ENCODE assay signal across 8 cellular contexts in genomic region chr4:3292571-3293409, GRCh38. TPM values are rescaled to one million over a fixed set of nuclear protein-coding genes. Genes with fewer than 3 reads are reported as not detected.
DNase-seq lines count a peak whose midpoint lies in the region; ATAC-seq and TF ChIP-seq lines count a peak whose summit lies in the region.

TSS of gene RGS12 (plus strand) at chr4:3293021. CDS start at chr4:3316171, 23,150 bp downstream.

- H3K9ac ChIP-seq in muscle layer of colon (ENCODE audit: low read length): peak within 1 kb of the TSS; percentile 91

- H3K4me1 ChIP-seq in PC-9 (replicated peaks; ENCODE audit: insufficient read depth): peaks cover 9% of the 10 kb centered on the region
- H3K4me1 ChIP-seq in muscle layer of colon (ENCODE audit: insufficient read depth, low read length): peaks cover 18% of the 10 kb centered on the region

- H3K4me2 ChIP-seq in PC-9: peak within 1 kb of the TSS; percentile 93

- H3K9me3 ChIP-seq in PC-9 (ENCODE audit: insufficient read depth, low read depth) (no peaks in the 10 kb centered on the region), muscle layer of colon (ENCODE audit: low read length) (no peaks in the 10 kb centered on the region)

- peak within 1 kb of the TSS; percentile 83 for H2AFZ ChIP-seq in PC-9

- BruUV-seq in PC-9 (replicated peaks; lab: Mats Ljungman, UMichigan): no TSS peak

- H4K20me1 ChIP-seq in PC-9 (ENCODE audit: insufficient read depth): no peaks in the 10 kb centered on the region

- DNase-seq in CMK (ENCODE audit: low read depth) (peak; percentile 74), HuH-7 (ENCODE audit: low spot score) (peak; percentile 99), PC-9 (peak; percentile 74 to 95)
- DNase-seq in activated T-cell treated with anti-CD3 and anti-CD28 coated beads, Interleukin-2, amount 50 U/mL, for 48 hours: peak; percentile 93 to 96
- DNase-seq in stimulated activated CD8-positive, alpha-beta memory T cell treated with anti-CD3 and anti-CD28 coated beads, Interleukin-4, amount 100 ng/mL, for 48 hours: peak; percentile 92

- intact Hi-C loops in PC-9 (cut with micrococcal nuclease; ENCODE audit: unreplicated experiment): loop anchor here (10.0 kb wide), 1 partner anchor 192 kb away; no protein-coding TSS in a partner anchor

- peaks cover 12% of the 10 kb centered on the region for H3F3A ChIP-seq in PC-9 (ENCODE audit: insufficient read depth, low read depth)

- H3K27me3 ChIP-seq in PC-9 (ENCODE audit: insufficient read depth, low read depth): no peaks in the 10 kb centered on the region
- peaks cover 0 to 3% of the 10 kb centered on the region in 2 donors for H3K27me3 ChIP-seq in muscle layer of colon (ENCODE audit: control insufficient read depth in 1 of 2, insufficient read depth in 2 of 2, low read length in 2 of 2)

- no peaks in the 10 kb centered on the region for H3K36me3 ChIP-seq in PC-9 (ENCODE audit: low read depth)
- H3K36me3 ChIP-seq in muscle layer of colon (ENCODE audit: insufficient read depth, low read length): no peaks in the 10 kb centered on the region

- TF ChIP-seq CTCF in PC-9 (conservative IDR thresholded peaks at IDR 0.05): no peak

- H3K9me2 ChIP-seq in PC-9 (ENCODE audit: insufficient read depth): no peaks in the 10 kb centered on the region

- ATAC-seq in GM21447 (IDR thresholded peaks at IDR 0.05; ENCODE audit: unreplicated experiment) (peak; percentile 84), esophagus mucosa (peak; percentile 93)

- POLR2A ChIA-PET in PC-9 (lab: Charles Lee; ENCODE audit: unreplicated experiment): no interaction called here

- no peaks in the 10 kb centered on the region for H3K79me2 ChIP-seq in PC-9 (ENCODE audit: low read depth)

- H3K4me3 ChIP-seq in PC-9: peak within 1 kb of the TSS; percentile 78
- H3K4me3 ChIP-seq in muscle layer of colon (ENCODE audit: low read depth in 1 of 2, low read length in 2 of 2): peak within 1 kb of the TSS; percentile 82 to 91

- CTCF ChIA-PET in PC-9 (lab: Charles Lee): no interaction called here

- peak within 1 kb of the TSS; percentile 46 for H3K27ac ChIP-seq in PC-9
- H3K27ac ChIP-seq in muscle layer of colon (ENCODE audit: low read depth, low read length): peak within 1 kb of the TSS; percentile 90

RNA-seq across cellular contexts. Expression of gene RGS12, which starts in this region (rescaled TPM):
- total RNA-seq in PC-9 (2021) (36.6 and 37.1 TPM in 2 replicates), esophagus mucosa (50.7 TPM)

Comparison
In these comparisons a context has a peak if more than half of its experiments do, and no peak if none do; other contexts are left out.
1. Peak in every context shown above with its lines: DNase-seq, ATAC-seq, H3K4me3 ChIP-seq and H3K27ac ChIP-seq.